Comparison of ENCODE assay signal across 11 cellular contexts in the genomic region with DNA sequence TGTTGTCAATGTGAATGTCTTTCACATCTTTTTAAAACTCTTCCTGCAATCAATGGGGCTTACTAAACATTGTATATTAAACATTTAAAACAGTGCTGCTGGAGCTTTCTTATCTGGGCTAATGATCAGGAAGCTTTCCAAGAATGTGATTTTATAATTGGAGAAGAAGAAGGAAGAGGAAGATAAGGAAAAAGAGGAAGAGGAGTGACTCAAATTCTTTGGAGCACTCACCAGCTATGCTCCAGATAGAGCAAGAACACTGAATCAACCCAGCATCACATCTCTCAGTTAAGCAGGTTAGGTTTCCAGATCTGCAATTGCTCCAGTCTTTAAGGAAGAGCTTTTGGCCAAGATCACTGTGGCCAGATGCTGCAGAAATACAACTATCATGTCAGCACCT. TPM values are rescaled to one million over a fixed set of nuclear protein-coding genes. Genes with fewer than 3 reads are reported as not detected.
"Had no signal": no experiment of that assay in that cellular context is flagged by ENCODE, and none has a peak within 500 bp of the region (broad histone marks: within the 10 kb centered on the region; RNA-seq: fewer than 3 reads in every experiment).

No MANE protein-coding gene starts in this region.

- H3K4me1 ChIP-seq: HAP-1 had no signal

- H3K4me3 ChIP-seq: HAP-1 had no signal

- DNase-seq: GOT3, H7, HFFc6, IMR-90, KBM-7 had no signal

- H3K9me3 ChIP-seq: HAP-1 had no signal

- ATAC-seq: HCT116 had no signal

- H3K4me2 ChIP-seq: KMS-11 had no signal

- FAIRE-seq: HTR-8/SVneo had no signal

- H3K36me3 ChIP-seq: HAP-1 had no signal

- H3K27ac ChIP-seq: KMS-11 had no signal

- H3K9ac ChIP-seq: KMS-11 had no signal

RNA-seq across cellular contexts. Expression of a gene that starts 1.4 kb away (rescaled TPM):
- total RNA-seq: H4, H7, HFFc6, HT-29, IMR-90 had no signal
- polyA plus RNA-seq: IMR-90 had no signal

RNA-seq across cellular contexts. Expression of a gene that starts 17.6 kb away (rescaled TPM):
- total RNA-seq: H4, H7, HFFc6, HT-29, IMR-90 had no signal
- polyA plus RNA-seq: IMR-90 had no signal

RNA-seq across cellular contexts. Expression of a gene that starts 24.4 kb away (rescaled TPM):
- total RNA-seq: H4, H7, HFFc6, HT-29, IMR-90 had no signal
- polyA plus RNA-seq: IMR-90 had no signal

RNA-seq across cellular contexts. Expression of a gene that starts 38.5 kb away (rescaled TPM):
- total RNA-seq: H4, H7, HFFc6, HT-29, IMR-90 had no signal
- polyA plus RNA-seq: IMR-90 had no signal

RNA-seq across cellular contexts. Expression of a gene that starts 54.8 kb away (rescaled TPM):
- total RNA-seq: H4, H7, HFFc6, HT-29, IMR-90 had no signal
- polyA plus RNA-seq: IMR-90 had no signal
